1 cellular context compared by ENCODE assay signal in genomic region chr5:143319437-143320302, GRCh38.
TF ChIP-seq lines count a peak whose summit lies in the region.

No MANE protein-coding gene starts in this region.

TF ChIP-seq in A549, 52 proteins besides CTCF, POLR2A, EP300 and RAD21 (continued from another document):
- no peak for TF ChIP-seq HES2 (IDR thresholded peaks at IDR 0.05)
- no peak for TF ChIP-seq BCL3 (IDR thresholded peaks at IDR 0.05)
- TF ChIP-seq JUNB (IDR thresholded peaks at IDR 0.05): no peak
